Comparison of ENCODE assay signal across 1 cellular context in genomic region chr9:37749129-37749528, GRCh38.
TF ChIP-seq lines count a peak whose summit lies in the region.

No MANE protein-coding gene starts in this region.

TF ChIP-seq in K562, 482 proteins besides CTCF, POLR2A, EP300 and RAD21:
- 0 out of 4 replicates have a peak, but pooled peaks of 1 of the 2 experiments have one; percentile 18 for TF ChIP-seq MNT (conservative IDR thresholded peaks at IDR 0.05)
- TF ChIP-seq DPF2 (IDR thresholded peaks at IDR 0.05), result peak; percentile 38; the same call in 1 of the 2 replicates
- TF ChIP-seq CEBPB (tag; IDR thresholded peaks at IDR 0.05), result peak; percentile 42
- TF ChIP-seq BHLHE40 (IDR thresholded peaks at IDR 0.05; ENCODE audit: low read length), result peak; percentile 50; the same call in 1 of the 2 replicates
- TF ChIP-seq ZFPM2 (CRISPR knock-in tag; IDR thresholded peaks at IDR 0.05), result no peak
- no peak for TF ChIP-seq HNRNPK (IDR thresholded peaks at IDR 0.05; ENCODE audit: low read depth, low read length, poor library complexity, severe bottlenecking)
- TF ChIP-seq SRF (CRISPR knock-in tag; IDR thresholded peaks at IDR 0.05), result no peak
- peak in 1 of 2 experiments; percentile 19; a peak in 1 of 4 replicates for TF ChIP-seq RCOR1 (IDR thresholded peaks at IDR 0.05; ENCODE audit: borderline replicate concordance in 1 of 2, low read depth in 2 of 2, low read length in 2 of 2)
